ENCODE assay signal across 30 cellular contexts in genomic region chr2:206616141-206616540, GRCh38. TPM values are rescaled to one million over a fixed set of nuclear protein-coding genes. Genes with fewer than 3 reads are reported as not detected.
DNase-seq lines count a peak whose midpoint lies in the region; ATAC-seq, FAIRE-seq and TF ChIP-seq lines count a peak whose summit lies in the region.
"Had no signal": no experiment of that assay in that cellular context is flagged by ENCODE, and none has a peak within 500 bp of the region (broad histone marks: within the 10 kb centered on the region; RNA-seq: fewer than 3 reads in every experiment).

No MANE protein-coding gene starts in this region.

- H3K4me2 ChIP-seq in K562 (ENCODE audit: insufficient read depth, low read length): no peak overlapping the region

- intact Hi-C loops in MCF 10A (cut with micrococcal nuclease): no loop called here
- intact Hi-C loops in breast epithelium (cut with DNase I; ENCODE audit: low total_unique reads): no loop called here
- intact Hi-C loops in K562 (cut with micrococcal nuclease): no loop called here

- TF ChIP-seq POLR2A in breast epithelium (IDR thresholded peaks at IDR 0.05) (no peak), K562 (conservative IDR thresholded peaks at IDR 0.05) (no peak)

- H3K4me1 ChIP-seq in breast epithelium (no peaks in the 10 kb centered on the region), K562 (replicated peaks in 1 of 2; ENCODE audit: control insufficient read depth in 2 of 2, insufficient read depth in 2 of 2, low read length in 2 of 2) (peaks cover 0 to 4% of the 10 kb centered on the region in 2 experiments; a peak in 2 of 5 replicates)
- H3K4me1 ChIP-seq: Peyer's patch, SJCRH30 had no signal

- in situ Hi-C loops in K562 (cut with MboI): no loop called here

- WGBS in K562 (ENCODE audit: insufficient coverage, low coverage, missing lambda C conversion rate): 21% methylated on average over 2 of the region's 2 CpGs

- H3K4me3 Mint-ChIP-seq in MCF 10A (ENCODE audit: unreplicated experiment): no peak overlapping the region
- H3K4me3 Mint-ChIP-seq: activated CD4-positive, alpha-beta T cell treated with anti-CD3 and anti-CD28 coated beads, Interleukin-2, amount 10 ng/mL, durations not matched to agents 24 days and 14 days; activated naive CD4-positive, alpha-beta T cell treated with anti-CD3 and anti-CD28 coated beads, Interleukin-2, amount 50 U/mL, for 24 hours; CD4-positive, CD25-positive, alpha-beta regulatory T cell; stimulated activated naive B cell treated with anti-CD40 and anti-IgM and Interleukin-4, amounts not matched to agents 10 μg/mL and 1 μg/mL and 100 μg/mL, for 72 hours; type B pancreatic cell; WTC11 had no signal

- no peaks in the 10 kb centered on the region for H3K9me1 ChIP-seq in K562 (ENCODE audit: control insufficient read depth, insufficient read depth, low read length)

- H3K27ac Mint-ChIP-seq in MCF 10A (ENCODE audit: low read depth, unreplicated experiment): no peak overlapping the region
- H3K27ac Mint-ChIP-seq: activated CD4-positive, alpha-beta T cell treated with anti-CD3 and anti-CD28 coated beads, Interleukin-2, amount 10 ng/mL, durations not matched to agents 24 days and 14 days; activated naive CD4-positive, alpha-beta T cell treated with anti-CD3 and anti-CD28 coated beads, Interleukin-2, amount 50 U/mL, for 24 hours; activated T-helper 2 cell treated with anti-CD3 and anti-CD28 coated beads, Interferon-gamma antibody, Interleukin-2, Interleukin-4, amounts not matched to agents 10 μg/mL and 5 μg/mL and 100 μg/mL, durations not matched to agents 14 hours and 24 hours and 36 hours; CD4-positive, CD25-positive, alpha-beta regulatory T cell; stimulated activated naive B cell treated with anti-CD40 and anti-IgM and Interleukin-4, amounts not matched to agents 10 μg/mL and 1 μg/mL and 100 μg/mL, for 72 hours; type B pancreatic cell; WTC11 had no signal

- no peak overlapping the region for H3K9ac ChIP-seq in K562 (ENCODE audit: insufficient read depth in 1 of 2, low read depth in 2 of 2, low read length in 2 of 2)

- H3K27me3 Mint-ChIP-seq in MCF 10A (ENCODE audit: insufficient read depth, unreplicated experiment): no peaks in the 10 kb centered on the region
- H3K27me3 Mint-ChIP-seq: stimulated activated naive B cell treated with anti-CD40 and anti-IgM and Interleukin-4, amounts not matched to agents 10 μg/mL and 1 μg/mL and 100 μg/mL, for 72 hours; type B pancreatic cell had no signal

- ATAC-seq in K562 (no peak), HG03439 (IDR thresholded peaks at IDR 0.05; ENCODE audit: unreplicated experiment) (no peak)
- ATAC-seq: GM12878; left lobe of liver; stimulated activated naive B cell treated with anti-CD40 and anti-IgM and Interleukin-4, amounts not matched to agents 10 μg/mL and 1 μg/mL and 100 μg/mL, for 72 hours had no signal

- no peak overlapping the region for H2AFZ ChIP-seq in K562 (ENCODE audit: low read depth, low read length)

- H3K36me3 Mint-ChIP-seq in MCF 10A (ENCODE audit: insufficient read depth, unreplicated experiment): no peaks in the 10 kb centered on the region
- H3K36me3 Mint-ChIP-seq: activated naive CD4-positive, alpha-beta T cell treated with anti-CD3 and anti-CD28 coated beads, Interleukin-2, amount 50 U/mL, for 24 hours; CD4-positive, CD25-positive, alpha-beta regulatory T cell; stimulated activated naive B cell treated with anti-CD40 and anti-IgM and Interleukin-4, amounts not matched to agents 10 μg/mL and 1 μg/mL and 100 μg/mL, for 72 hours; type B pancreatic cell had no signal

- H3K9me3 ChIP-seq in breast epithelium: no peaks in the 10 kb centered on the region
- no peaks in the 10 kb centered on the region for H3K9me3 ChIP-seq in K562 (replicated peaks; ENCODE audit: control insufficient read depth, insufficient read depth, low read depth, low read length)
- H3K9me3 ChIP-seq: ovary, Peyer's patch, SJCRH30 had no signal

- POLR2A ChIA-PET in MCF 10A (lab: Yijun Ruan, JAX): interaction anchor here (0.7 kb wide), 1 partner anchor 21 kb away, joined by 3 read pairs; no protein-coding TSS in a partner anchor
- POLR2A ChIA-PET in K562 (lab: Yijun Ruan, JAX): no interaction called here

- H3K79me2 ChIP-seq in K562 (ENCODE audit: control insufficient read depth, insufficient read depth, low read length): no peaks in the 10 kb centered on the region

- H3K36me3 ChIP-seq in breast epithelium (no peaks in the 10 kb centered on the region), K562 (ENCODE audit: control insufficient read depth, insufficient read depth, low read length) (no peaks in the 10 kb centered on the region)
- H3K36me3 ChIP-seq: brain microvascular endothelial cell, ovary, Peyer's patch, SJCRH30 had no signal

- no peak for TF ChIP-seq CTCF in MCF 10A (IDR thresholded peaks at IDR 0.05; ENCODE audit: unreplicated experiment)
- TF ChIP-seq CTCF in breast epithelium (IDR thresholded peaks at IDR 0.05): no peak
- no peak for TF ChIP-seq CTCF in K562 (IDR thresholded peaks at IDR 0.05 in 2 of 3, conservative IDR thresholded peaks at IDR 0.05 in 1 of 3; ENCODE audit: insufficient read depth in 2 of 3, low read depth in 1 of 3, low read length in 3 of 3)

- no peak for FAIRE-seq in K562 (lab: Jason Lieb, UNC)
- FAIRE-seq: GM12878 had no signal

- H3K27me3 ChIP-seq in breast epithelium: no peaks in the 10 kb centered on the region
- H3K27me3 ChIP-seq in K562 (ENCODE audit: control insufficient read depth in 2 of 2, insufficient read depth in 2 of 2, low read length in 2 of 2): 0 out of 5 replicates have a peak, but pooled peaks cover 0 to 2% of the 10 kb centered on the region in 2 experiments
- H3K27me3 ChIP-seq: brain microvascular endothelial cell, ovary, Peyer's patch, SJCRH30 had no signal

- TF ChIP-seq EP300 in K562 (IDR thresholded peaks at IDR 0.05; ENCODE audit: low read length): no peak

- no peaks in the 10 kb centered on the region for H3K9me3 Mint-ChIP-seq in MCF 10A (ENCODE audit: unreplicated experiment)
- H3K9me3 Mint-ChIP-seq: activated CD4-positive, alpha-beta T cell treated with anti-CD3 and anti-CD28 coated beads, Interleukin-2, amount 10 ng/mL, durations not matched to agents 24 days and 14 days; activated naive CD4-positive, alpha-beta T cell treated with anti-CD3 and anti-CD28 coated beads, Interleukin-2, amount 50 U/mL, for 24 hours; activated T-helper 2 cell treated with anti-CD3 and anti-CD28 coated beads, Interferon-gamma antibody, Interleukin-2, Interleukin-4, amounts not matched to agents 10 μg/mL and 5 μg/mL and 100 μg/mL, durations not matched to agents 14 hours and 24 hours and 36 hours; stimulated activated naive B cell treated with anti-CD40 and anti-IgM and Interleukin-4, amounts not matched to agents 10 μg/mL and 1 μg/mL and 100 μg/mL, for 72 hours; type B pancreatic cell had no signal

- peak; percentile 55 for DNase-seq in MCF 10A (ENCODE audit: unreplicated experiment)
- no peak for DNase-seq in breast epithelium (ENCODE audit: low spot score in 2 of 2)
- peak; percentile 2 for DNase-seq in LoVo (ENCODE audit: low spot score)
- DNase-seq in K562 (ENCODE audit: extremely low read depth in 1 of 4, low spot score in 3 of 4): no peak
- DNase-seq in renal cortical epithelial cell (ENCODE audit: low read depth): peak; percentile 1
- no peak for DNase-seq in GM19238 (ENCODE audit: insufficient read length, low spot score)
- DNase-seq in stimulated activated CD4-positive, alpha-beta T cell treated with anti-CD3 and anti-CD28 coated beads, Interleukin-1b, Interleukin-23, amount 100 ng/mL, for 48 hours: no peak
- DNase-seq: activated CD4-positive, alpha-beta T cell treated with anti-CD3 and anti-CD28 coated beads, Interleukin-2, amount 10 ng/mL, durations not matched to agents 24 days and 14 days; activated CD8-positive, alpha-beta memory T cell treated with anti-CD3 and anti-CD28 coated beads for 24 hours; activated T-cell treated with anti-CD3 and anti-CD28 coated beads for 4 hours; amniotic stem cell; brain microvascular endothelial cell; CD4-positive, CD25-positive, alpha-beta regulatory T cell; NCI-H1417 treated with DMSO at 0.1 percent for 48 hours; NCI-H2081; NCI-H526; ovary; Peyer's patch; SJCRH30; stimulated activated naive B cell treated with anti-CD40 and anti-IgM and Interleukin-4, amounts not matched to agents 10 μg/mL and 1 μg/mL and 100 μg/mL, for 72 hours had no signal

- no peak overlapping the region for H3K27ac ChIP-seq in breast epithelium
- H3K27ac ChIP-seq in K562 (ENCODE audit: extremely low read depth, low read depth, low read length): no peak overlapping the region
- H3K27ac ChIP-seq: 22Rv1, brain microvascular endothelial cell, ovary, Peyer's patch, SJCRH30 had no signal

- no peaks in the 10 kb centered on the region for H4K20me1 ChIP-seq in K562 (replicated peaks; ENCODE audit: control insufficient read depth, insufficient read depth, low read length)

- TF ChIP-seq RAD21 in K562 (CRISPR knock-in tag; conservative IDR thresholded peaks at IDR 0.05 in 1 of 2, IDR thresholded peaks at IDR 0.05 in 1 of 2): no peak

- H3K4me3 ChIP-seq in breast epithelium (no peak overlapping the region), K562 (no peak overlapping the region)
- H3K4me3 ChIP-seq: GM12878, ovary, Peyer's patch, SJCRH30 had no signal

- peaks cover 8% of the 10 kb centered on the region for H3K4me1 Mint-ChIP-seq in MCF 10A (ENCODE audit: insufficient read depth, unreplicated experiment)
- H3K4me1 Mint-ChIP-seq: activated CD4-positive, alpha-beta T cell treated with anti-CD3 and anti-CD28 coated beads, Interleukin-2, amount 10 ng/mL, durations not matched to agents 24 days and 14 days; activated naive CD4-positive, alpha-beta T cell treated with anti-CD3 and anti-CD28 coated beads, Interleukin-2, amount 50 U/mL, for 24 hours; CD4-positive, CD25-positive, alpha-beta regulatory T cell; stimulated activated naive B cell treated with anti-CD40 and anti-IgM and Interleukin-4, amounts not matched to agents 10 μg/mL and 1 μg/mL and 100 μg/mL, for 72 hours had no signal

- BruUV-seq in MCF 10A (replicated peaks; lab: Mats Ljungman, UMichigan): no TSS peak
- no TSS peak for BruUV-seq in K562 (replicated peaks; lab: Mats Ljungman, UMichigan)

- CTCF ChIA-PET in MCF 10A (lab: Yijun Ruan, JAX): no interaction called here
- CTCF ChIA-PET in K562 (lab: Yijun Ruan, JAX; ENCODE audit: low intra/inter-chr PET ratio): no interaction called here

RNA-seq across cellular contexts. Expression of gene FAM237A, which starts 26.1 kb away (rescaled TPM):
- not detected in 2 replicates for total RNA-seq in MCF 10A (2022)
- not detected for total RNA-seq in breast epithelium
- total RNA-seq in K562 (2011; cell fraction: chromatin; rRNA removed; ENCODE audit: low replicate concordance): not detected in 2 replicates
- not detected in 2 replicates for total RNA-seq in K562 (2011; cell fraction: nucleolus; rRNA removed)
- not detected in 2 replicates for total RNA-seq in K562 (2011; cell fraction: nucleoplasm; rRNA removed)
- not detected in 2 replicates for total RNA-seq in K562 (2014; rRNA removed)
- total RNA-seq in K562 (2014; rRNA removed; fragmentation: Illumina TruSeq; extraction: Trizol): not detected in 2 replicates
- total RNA-seq in K562 (2015; rRNA removed; fragmentation: Illumina TruSeq; extraction: Trizol): not detected in 2 replicates
- total RNA-seq in K562 (2021): not detected in 2 replicates
- polyA plus RNA-seq in K562 (2011; rRNA removed): not detected in 2 replicates
- not detected in 2 replicates for polyA plus RNA-seq in K562 (2011; cell fraction: cytosol; rRNA removed)
- polyA plus RNA-seq in K562 (2011; cell fraction: nucleus; rRNA removed): not detected in 2 replicates
- polyA plus RNA-seq in K562 (2012): not detected in 2 replicates
- polyA plus RNA-seq in K562 (2014; fragmentation: Illumina TruSeq; extraction: Trizol): not detected in 2 replicates
- polyA plus RNA-seq in K562 (2014; fragmentation: Nextera tagmentation; extraction: Ambion mirVana): not detected
- not detected in 2 replicates for polyA plus RNA-seq in K562 (2014; rRNA removed)
- polyA minus RNA-seq in K562 (2011; rRNA and poly(A)+ RNA removed): not detected in 2 replicates
- not detected in 2 replicates for polyA minus RNA-seq in K562 (2011; cell fraction: cytosol; rRNA and poly(A)+ RNA removed)
- not detected in 2 replicates for polyA minus RNA-seq in K562 (2011; cell fraction: nucleus; rRNA and poly(A)+ RNA removed)
- not detected in 2 replicates for total RNA-seq in renal cortical epithelial cell
- total RNA-seq: activated CD4-positive, alpha-beta T cell treated with anti-CD3 and anti-CD28 coated beads, Interleukin-2, amount 10 ng/mL, durations not matched to agents 24 days and 14 days; activated T-helper 2 cell treated with anti-CD3 and anti-CD28 coated beads, Interferon-gamma antibody, Interleukin-2, Interleukin-4, amounts not matched to agents 10 μg/mL and 5 μg/mL and 100 μg/mL, durations not matched to agents 14 hours and 24 hours and 36 hours; CD4-positive, CD25-positive, alpha-beta regulatory T cell; GM12878; left lobe of liver; ovary; Peyer's patch; SJCRH30; skeletal muscle tissue; WTC11 had no signal
- polyA plus RNA-seq: CD4-positive, CD25-positive, alpha-beta regulatory T cell; GM12878; neural cell; ovary had no signal

Comparison
In these comparisons a context has a peak if more than half of its experiments do, and no peak if none do; other contexts are left out.
1. DNase-seq: peak in MCF 10A (single experiment), LoVo (single experiment) and renal cortical epithelial cell (single experiment); none in breast epithelium (0 of 2), K562 (0 of 4), GM19238 (single experiment) and stimulated activated CD4-positive, alpha-beta T cell treated with anti-CD3 and anti-CD28 coated beads, Interleukin-1b, Interleukin-23, amount 100 ng/mL, for 48 hours (single experiment).